ENCODE assay signal across 9 cellular contexts in genomic region chr1:155253797-155254196, GRCh38. TPM values are rescaled to one million over a fixed set of nuclear protein-coding genes. Genes with fewer than 3 reads are reported as not detected.
DNase-seq lines count a peak whose midpoint lies in the region; ATAC-seq and TF ChIP-seq lines count a peak whose summit lies in the region.
"Had no signal": no experiment of that assay in that cellular context is flagged by ENCODE, and none has a peak within 500 bp of the region (broad histone marks: within the 10 kb centered on the region; RNA-seq: fewer than 3 reads in every experiment).

No MANE protein-coding gene starts in this region.

- 56% methylated on average over 1 of the region's 5 CpGs; no CpG with 5 or more reads in 1 of the 2 donors for WGBS in gastroesophageal sphincter (ENCODE audit: low coverage in 1 of 2), 2 donors

- H3K27ac Mint-ChIP-seq in T-helper 2 cell treated with Interferon-gamma antibody and Interleukin-4, amounts not matched to agents 5 μg/mL and 100 μg/mL, for 36 hours = no peak overlapping the region
- H3K27ac Mint-ChIP-seq in activated CD4-positive, alpha-beta memory T cell treated with anti-CD3 and anti-CD28 coated beads, Interleukin-2, amount 10 ng/mL, durations not matched to agents 7 days and 5 days = no peak overlapping the region
- peak overlapping the region; percentile 87 for H3K27ac Mint-ChIP-seq in stimulated activated naive B cell treated with anti-CD40 and anti-IgM and Interleukin-4, amounts not matched to agents 10 μg/mL and 1 μg/mL and 100 μg/mL, for 72 hours

- H3K4me1 ChIP-seq in gastroesophageal sphincter = peaks cover 0 to 58% (median 24%) of the 10 kb centered on the region in 3 donors

- peaks cover 0 to 28% of the 10 kb centered on the region in 2 donors for H3K36me3 ChIP-seq in gastroesophageal sphincter

- CTCF ChIA-PET in activated CD4-positive, alpha-beta memory T cell treated with anti-CD3 and anti-CD28 coated beads, Interleukin-2, amount 10 ng/mL, durations not matched to agents 7 days and 5 days (lab: Charles Lee) = no interaction called here

- no peaks in the 10 kb centered on the region for H3K27me3 ChIP-seq in gastroesophageal sphincter

- POLR2A ChIA-PET in activated CD4-positive, alpha-beta memory T cell treated with anti-CD3 and anti-CD28 coated beads, Interleukin-2, amount 10 ng/mL, durations not matched to agents 7 days and 5 days (lab: Charles Lee) = interaction anchor here (0.8 to 4.8 kb wide), 2 partner anchors 8 to 9 kb away, joined by 3 to 26 read pairs; partner anchors contain the start of gene SCAMP3

- peak overlapping the region in 1 of 2 donors; percentile 80 for H3K4me3 ChIP-seq in gastroesophageal sphincter

- peaks cover 19% of the 10 kb centered on the region for H3K36me3 Mint-ChIP-seq in T-helper 2 cell treated with Interferon-gamma antibody and Interleukin-4, amounts not matched to agents 5 μg/mL and 100 μg/mL, for 36 hours (ENCODE audit: low read depth)
- peaks cover 20% of the 10 kb centered on the region for H3K36me3 Mint-ChIP-seq in activated CD4-positive, alpha-beta memory T cell treated with anti-CD3 and anti-CD28 coated beads, Interleukin-2, amount 10 ng/mL, durations not matched to agents 7 days and 5 days (ENCODE audit: low read depth)
- peaks cover 13 to 34% of the 10 kb centered on the region in 2 donors for H3K36me3 Mint-ChIP-seq in stimulated activated naive B cell treated with anti-CD40 and anti-IgM and Interleukin-4, amounts not matched to agents 10 μg/mL and 1 μg/mL and 100 μg/mL, for 72 hours

- DNase-seq in T-helper 2 cell treated with Interferon-gamma antibody and Interleukin-4, amounts not matched to agents 5 μg/mL and 100 μg/mL, for 36 hours (ENCODE audit: low spot score) = no peak
- DNase-seq in T-helper 2 cell (no peak), NCI-H187 treated with DMSO at 0.1 percent for 48 hours (lab: John Stamatoyannopoulos, UW) (no peak)
- no peak for DNase-seq in activated CD4-positive, alpha-beta memory T cell treated with anti-CD3 and anti-CD28 coated beads, Interleukin-2, amount 10 ng/mL, durations not matched to agents 7 days and 5 days
- no peak for DNase-seq in stimulated activated naive B cell treated with anti-CD40 and anti-IgM and Interleukin-4, amounts not matched to agents 10 μg/mL and 1 μg/mL and 100 μg/mL, for 72 hours
- DNase-seq: NCI-H1694 treated with DMSO at 0.1 percent for 48 hours had no signal

- no peak for TF ChIP-seq EP300 in gastroesophageal sphincter (IDR thresholded peaks at IDR 0.05)

- H3K4me1 Mint-ChIP-seq in T-helper 2 cell treated with Interferon-gamma antibody and Interleukin-4, amounts not matched to agents 5 μg/mL and 100 μg/mL, for 36 hours (ENCODE audit: low read depth) = peaks cover 27% of the 10 kb centered on the region
- peaks cover 45% of the 10 kb centered on the region for H3K4me1 Mint-ChIP-seq in activated CD4-positive, alpha-beta memory T cell treated with anti-CD3 and anti-CD28 coated beads, Interleukin-2, amount 10 ng/mL, durations not matched to agents 7 days and 5 days
- H3K4me1 Mint-ChIP-seq in stimulated activated naive B cell treated with anti-CD40 and anti-IgM and Interleukin-4, amounts not matched to agents 10 μg/mL and 1 μg/mL and 100 μg/mL, for 72 hours = peaks cover 40 to 55% of the 10 kb centered on the region in 2 donors

- no peak for TF ChIP-seq POLR2A in gastroesophageal sphincter (IDR thresholded peaks at IDR 0.05)

- H3K9me3 ChIP-seq in gastroesophageal sphincter = no peaks in the 10 kb centered on the region

- no peaks in the 10 kb centered on the region for H3K27me3 Mint-ChIP-seq in T-helper 2 cell treated with Interferon-gamma antibody and Interleukin-4, amounts not matched to agents 5 μg/mL and 100 μg/mL, for 36 hours (ENCODE audit: low read depth)
- no peaks in the 10 kb centered on the region for H3K27me3 Mint-ChIP-seq in activated CD4-positive, alpha-beta memory T cell treated with anti-CD3 and anti-CD28 coated beads, Interleukin-2, amount 10 ng/mL, durations not matched to agents 7 days and 5 days
- no peaks in the 10 kb centered on the region for H3K27me3 Mint-ChIP-seq in stimulated activated naive B cell treated with anti-CD40 and anti-IgM and Interleukin-4, amounts not matched to agents 10 μg/mL and 1 μg/mL and 100 μg/mL, for 72 hours

- no peaks in the 10 kb centered on the region for H3K9me3 Mint-ChIP-seq in T-helper 2 cell treated with Interferon-gamma antibody and Interleukin-4, amounts not matched to agents 5 μg/mL and 100 μg/mL, for 36 hours
- no peaks in the 10 kb centered on the region for H3K9me3 Mint-ChIP-seq in activated CD4-positive, alpha-beta memory T cell treated with anti-CD3 and anti-CD28 coated beads, Interleukin-2, amount 10 ng/mL, durations not matched to agents 7 days and 5 days
- no peaks in the 10 kb centered on the region for H3K9me3 Mint-ChIP-seq in stimulated activated naive B cell treated with anti-CD40 and anti-IgM and Interleukin-4, amounts not matched to agents 10 μg/mL and 1 μg/mL and 100 μg/mL, for 72 hours

- no peak for TF ChIP-seq CTCF in gastroesophageal sphincter (IDR thresholded peaks at IDR 0.05)

- H3K4me3 Mint-ChIP-seq in T-helper 2 cell treated with Interferon-gamma antibody and Interleukin-4, amounts not matched to agents 5 μg/mL and 100 μg/mL, for 36 hours = peak overlapping the region; percentile 83
- H3K4me3 Mint-ChIP-seq in activated CD4-positive, alpha-beta memory T cell treated with anti-CD3 and anti-CD28 coated beads, Interleukin-2, amount 10 ng/mL, durations not matched to agents 7 days and 5 days = peak overlapping the region; percentile 78
- peak overlapping the region; percentile 87 to 95 for H3K4me3 Mint-ChIP-seq in stimulated activated naive B cell treated with anti-CD40 and anti-IgM and Interleukin-4, amounts not matched to agents 10 μg/mL and 1 μg/mL and 100 μg/mL, for 72 hours

- H3K27ac ChIP-seq in gastroesophageal sphincter = peak overlapping the region in 3 of 4 donors; percentile 88 to 96 (median 96)

- ATAC-seq in gastroesophageal sphincter (no peak), HG03469 (IDR thresholded peaks at IDR 0.05; ENCODE audit: unreplicated experiment) (no peak), HG03095 (IDR thresholded peaks at IDR 0.05; ENCODE audit: unreplicated experiment) (no peak)
- ATAC-seq in stimulated activated naive B cell treated with anti-CD40 and anti-IgM and Interleukin-4, amounts not matched to agents 10 μg/mL and 1 μg/mL and 100 μg/mL, for 72 hours (replicated peaks) = no peak

RNA-seq across cellular contexts. Expression of gene ENTREP3, which starts 1.5 kb away (rescaled TPM):
- total RNA-seq in activated CD4-positive, alpha-beta memory T cell treated with anti-CD3 and anti-CD28 coated beads, Interleukin-2, amount 10 ng/mL, durations not matched to agents 7 days and 5 days = 10 to 100 TPM; 26.3 to 27.3 TPM
- 10 to 100 TPM; 11.4 to 35.3 (median 22.1) TPM for total RNA-seq in gastroesophageal sphincter

RNA-seq across cellular contexts. Expression of gene SCAMP3, which starts 8.4 kb away (rescaled TPM):
- 10 to 100 TPM; 87.5 to 91.9 TPM for total RNA-seq in activated CD4-positive, alpha-beta memory T cell treated with anti-CD3 and anti-CD28 coated beads, Interleukin-2, amount 10 ng/mL, durations not matched to agents 7 days and 5 days
- total RNA-seq in gastroesophageal sphincter = 10 to 100 TPM; 28.1 to 44.4 (median 36.8) TPM

RNA-seq across cellular contexts. Expression of gene CLK2, which starts 19.5 kb away (rescaled TPM):
- total RNA-seq in activated CD4-positive, alpha-beta memory T cell treated with anti-CD3 and anti-CD28 coated beads, Interleukin-2, amount 10 ng/mL, durations not matched to agents 7 days and 5 days = 10 to 100 TPM; 78.0 to 82.0 TPM
- 10 to 100 TPM; 14.4 to 51.4 (median 32.9) TPM for total RNA-seq in gastroesophageal sphincter

RNA-seq across cellular contexts. Expression of gene HCN3, which starts 23.5 kb away (rescaled TPM):
- 1 to 10 TPM; 3.7 to 4.9 TPM for total RNA-seq in activated CD4-positive, alpha-beta memory T cell treated with anti-CD3 and anti-CD28 coated beads, Interleukin-2, amount 10 ng/mL, durations not matched to agents 7 days and 5 days
- 1 to 10 TPM in 3 of 4 donors, under 1 TPM in 1; 0.47 to 2.2 (median 1.6) TPM for total RNA-seq in gastroesophageal sphincter

RNA-seq across cellular contexts. Expression of gene MTX1, which starts 45.3 kb away (rescaled TPM):
- 10 to 100 TPM; 41.2 to 43.1 TPM for total RNA-seq in activated CD4-positive, alpha-beta memory T cell treated with anti-CD3 and anti-CD28 coated beads, Interleukin-2, amount 10 ng/mL, durations not matched to agents 7 days and 5 days
- total RNA-seq in gastroesophageal sphincter = 10 to 100 TPM; 28.3 to 36.0 (median 32.6) TPM
